ENCODE assay signal across 13 cellular contexts in the genomic region with DNA sequence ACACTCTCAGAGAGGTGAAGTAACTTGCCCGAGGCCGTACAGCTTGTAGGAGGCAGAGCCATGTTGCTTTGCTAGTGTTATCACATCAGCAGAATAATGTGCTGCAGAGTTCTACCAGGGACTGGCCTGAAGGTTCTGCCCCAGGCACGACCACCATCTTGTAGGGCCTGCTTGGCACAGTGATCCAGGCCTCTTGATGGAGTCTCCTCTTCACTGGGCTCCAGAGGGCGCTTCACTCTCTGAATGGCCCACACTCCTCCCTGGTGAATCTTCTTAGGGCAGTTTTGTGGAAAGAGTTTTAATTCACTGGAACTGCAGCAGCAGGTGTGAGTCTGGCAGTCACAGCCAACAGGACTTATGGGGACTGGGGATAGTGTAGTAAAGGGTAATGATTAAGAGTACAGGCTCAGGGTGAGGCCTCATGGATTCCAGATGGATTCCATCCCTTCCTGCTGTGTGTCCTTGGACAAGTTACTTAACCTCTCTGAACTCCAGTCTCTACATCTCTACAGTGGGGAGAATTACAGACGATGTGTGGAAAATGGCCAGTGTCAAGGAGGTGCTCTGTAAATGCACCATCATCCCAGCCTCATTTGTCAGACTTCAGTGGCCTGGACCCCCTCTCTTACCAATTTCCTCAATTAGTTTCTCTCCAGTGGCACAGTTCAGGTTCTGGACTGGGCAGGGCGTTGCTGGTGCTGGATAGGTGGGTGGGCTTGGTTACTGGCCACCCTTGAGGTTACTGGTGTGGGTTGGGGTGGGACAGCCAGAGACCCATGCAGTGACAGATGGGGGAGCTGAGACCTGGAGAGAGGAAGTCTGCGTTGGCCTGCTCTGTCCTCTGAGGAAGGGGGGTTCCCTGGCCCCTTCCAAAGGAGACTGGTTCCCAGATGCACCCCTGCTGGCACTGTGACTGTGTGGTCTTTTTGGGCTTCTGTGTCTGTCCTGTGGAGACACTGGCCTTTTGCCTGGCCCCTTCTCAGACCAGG. TPM values are rescaled to one million over a fixed set of nuclear protein-coding genes. Genes with fewer than 3 reads are reported as not detected.
DNase-seq lines count a peak whose midpoint lies in the region; ATAC-seq, FAIRE-seq and TF ChIP-seq lines count a peak whose summit lies in the region.
"Had no signal": no experiment of that assay in that cellular context is flagged by ENCODE, and none has a peak within 500 bp of the region (broad histone marks: within the 10 kb centered on the region; RNA-seq: fewer than 3 reads in every experiment).

No MANE protein-coding gene starts in this region.

- H3K4me2 ChIP-seq in keratinocyte (ENCODE audit: control insufficient read depth, extremely low read depth, insufficient read depth, low read depth, low read length), result no peak overlapping the region

- no peaks in the 10 kb centered on the region for H3K36me3 ChIP-seq in keratinocyte (ENCODE audit: control insufficient read depth in 2 of 2, extremely low read depth in 1 of 2, insufficient read depth in 2 of 2, low read length in 2 of 2)
- H3K36me3 ChIP-seq: upper lobe of right lung had no signal

- no peaks in the 10 kb centered on the region for H3K9me3 ChIP-seq in keratinocyte (ENCODE audit: control insufficient read depth, low read depth, low read length)
- H3K9me3 ChIP-seq: upper lobe of right lung had no signal

- FAIRE-seq in keratinocyte (lab: Jason Lieb, UNC), result peak; percentile 43
- FAIRE-seq: A204.1 had no signal

- H3K79me2 ChIP-seq in keratinocyte (ENCODE audit: control insufficient read depth, insufficient read depth, low read length), result no peaks in the 10 kb centered on the region

- peak; percentile 74 for ATAC-seq in SK-N-SH treated with all-trans-retinoic acid at 6 μM for 48 hours
- ATAC-seq: activated CD8-positive, alpha-beta T cell treated with anti-CD3 and anti-CD28 coated beads, Interleukin-2, amount 10 ng/mL, durations not matched to agents 7 days and 5 days; naive thymus-derived CD8-positive, alpha-beta T cell; upper lobe of right lung had no signal

- H3K9me1 ChIP-seq in keratinocyte (ENCODE audit: control insufficient read depth, extremely low read depth, insufficient read depth, low read length), result no peaks in the 10 kb centered on the region

- no peak overlapping the region for H3K9ac ChIP-seq in keratinocyte (ENCODE audit: control insufficient read depth, extremely low read depth, insufficient read depth, low read length)

- peak; percentile 23 for TF ChIP-seq CTCF in HFF-Myc (IDR thresholded peaks at IDR 0.05; ENCODE audit: low read depth, low read length, missing control alignments)
- peak; percentile 8 to 41 (median 36) for TF ChIP-seq CTCF in keratinocyte (optimal IDR thresholded peaks at IDR 0.05 in 1 of 3, IDR thresholded peaks at IDR 0.05 in 1 of 3, conservative IDR thresholded peaks at IDR 0.05 in 1 of 3; ENCODE audit: extremely low read depth in 1 of 3, insufficient read depth in 2 of 3, low read length in 3 of 3)

- H3K27me3 ChIP-seq in keratinocyte (ENCODE audit: control insufficient read depth, extremely low read depth, insufficient read depth, low read length), result peaks cover 10% of the 10 kb centered on the region

- no peaks in the 10 kb centered on the region for H3K4me1 ChIP-seq in keratinocyte (ENCODE audit: control insufficient read depth, extremely low read depth, insufficient read depth, low read length)
- H3K4me1 ChIP-seq: upper lobe of right lung had no signal

- DNase-seq in DMS53 (lab: John Stamatoyannopoulos, UW) (peak; percentile 21), DMS53 treated with DMSO at 0.1 percent for 48 hours (lab: John Stamatoyannopoulos, UW; ENCODE audit: unreplicated experiment) (no peak), HFF-Myc (ENCODE audit: extremely low read depth, low read depth) (no peak), keratinocyte (ENCODE audit: low read depth, low spot score) (no peak), amygdala (lab: John Stamatoyannopoulos, UW) (no peak)
- no peak for DNase-seq in activated CD4-positive, CD25-positive, alpha-beta regulatory T cell treated with anti-CD3 and anti-CD28 coated beads, Interleukin-2, amount 50 U/mL, for 72 hours
- DNase-seq in activated CD4-positive, alpha-beta T cell treated with anti-CD3 and anti-CD28 coated beads for 1 hour, result no peak
- DNase-seq: activated CD8-positive, alpha-beta T cell treated with anti-CD3 and anti-CD28 coated beads, Interleukin-2, amount 10 ng/mL, durations not matched to agents 7 days and 5 days; DMS79 treated with DMSO at 0.1 percent for 48 hours; upper lobe of right lung had no signal

- H2AFZ ChIP-seq in keratinocyte (ENCODE audit: control insufficient read depth, low read length), result no peak overlapping the region

- dilution Hi-C loops in keratinocyte (cut with MboI; ENCODE audit: extremely low pct_ligation_motif_present, low sequenced_read_pairs), result no loop called here

- H3K4me3 ChIP-seq in HFF-Myc (replicated peaks; ENCODE audit: low read depth, low read length) (no peak overlapping the region), keratinocyte (ENCODE audit: control insufficient read depth in 2 of 3, extremely low read depth in 1 of 3, insufficient read depth in 2 of 3, low read depth in 1 of 3, low read length in 3 of 3) (no peak overlapping the region)
- H3K4me3 ChIP-seq: upper lobe of right lung had no signal

- no peak overlapping the region for H3K27ac ChIP-seq in keratinocyte (ENCODE audit: control insufficient read depth, insufficient read depth, low read length)
- H3K27ac ChIP-seq: upper lobe of right lung had no signal

- no peaks in the 10 kb centered on the region for H4K20me1 ChIP-seq in keratinocyte (ENCODE audit: control insufficient read depth, extremely low read depth, insufficient read depth, low read length)

TF ChIP-seq in SK-N-SH treated with all-trans-retinoic acid at 6 μM for 48 hours, 23 proteins besides CTCF, POLR2A, EP300 and RAD21:
- TF ChIP-seq PPARA (CRISPR knock-in tag; IDR thresholded peaks at IDR 0.05; ENCODE audit: borderline replicate concordance) (no peak), ZNF70 (CRISPR knock-in tag; IDR thresholded peaks at IDR 0.05) (no peak), ZFP3 (CRISPR knock-in tag; IDR thresholded peaks at IDR 0.05) (no peak), RARB (CRISPR knock-in tag; IDR thresholded peaks at IDR 0.05) (no peak), TOX (CRISPR knock-in tag; IDR thresholded peaks at IDR 0.05; ENCODE audit: borderline replicate concordance) (no peak)
- TF ChIP-seq, protein P1, sequence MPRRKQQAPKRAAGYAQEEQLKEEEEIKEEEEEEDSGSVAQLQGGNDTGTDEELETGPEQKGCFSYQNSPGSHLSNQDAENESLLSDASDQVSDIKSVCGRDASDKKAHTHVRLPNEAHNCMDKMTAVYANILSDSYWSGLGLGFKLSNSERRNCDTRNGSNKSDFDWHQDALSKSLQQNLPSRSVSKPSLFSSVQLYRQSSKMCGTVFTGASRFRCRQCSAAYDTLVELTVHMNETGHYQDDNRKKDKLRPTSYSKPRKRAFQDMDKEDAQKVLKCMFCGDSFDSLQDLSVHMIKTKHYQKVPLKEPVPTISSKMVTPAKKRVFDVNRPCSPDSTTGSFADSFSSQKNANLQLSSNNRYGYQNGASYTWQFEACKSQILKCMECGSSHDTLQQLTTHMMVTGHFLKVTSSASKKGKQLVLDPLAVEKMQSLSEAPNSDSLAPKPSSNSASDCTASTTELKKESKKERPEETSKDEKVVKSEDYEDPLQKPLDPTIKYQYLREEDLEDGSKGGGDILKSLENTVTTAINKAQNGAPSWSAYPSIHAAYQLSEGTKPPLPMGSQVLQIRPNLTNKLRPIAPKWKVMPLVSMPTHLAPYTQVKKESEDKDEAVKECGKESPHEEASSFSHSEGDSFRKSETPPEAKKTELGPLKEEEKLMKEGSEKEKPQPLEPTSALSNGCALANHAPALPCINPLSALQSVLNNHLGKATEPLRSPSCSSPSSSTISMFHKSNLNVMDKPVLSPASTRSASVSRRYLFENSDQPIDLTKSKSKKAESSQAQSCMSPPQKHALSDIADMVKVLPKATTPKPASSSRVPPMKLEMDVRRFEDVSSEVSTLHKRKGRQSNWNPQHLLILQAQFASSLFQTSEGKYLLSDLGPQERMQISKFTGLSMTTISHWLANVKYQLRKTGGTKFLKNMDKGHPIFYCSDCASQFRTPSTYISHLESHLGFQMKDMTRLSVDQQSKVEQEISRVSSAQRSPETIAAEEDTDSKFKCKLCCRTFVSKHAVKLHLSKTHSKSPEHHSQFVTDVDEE (CRISPR knock-in tag; IDR thresholded peaks at IDR 0.05), result no peak
TF ChIP-seq in SK-N-SH treated with all-trans-retinoic acid at 6 μM for 48 hours: peak in this region for 0.

RNA-seq across cellular contexts. Expression of a gene that starts 45.9 kb away (rescaled TPM):
- polyA plus RNA-seq in keratinocyte, result not detected in 3 replicates
- polyA plus RNA-seq in keratinocyte (2011; ENCODE audit: low read depth), result not detected
- polyA plus RNA-seq in keratinocyte (2011; cell fraction: cytosol; rRNA removed), result not detected in 2 replicates
- not detected in 2 replicates for polyA plus RNA-seq in keratinocyte (2011; cell fraction: nucleus; rRNA removed)
- polyA plus RNA-seq in keratinocyte (2012; ENCODE audit: low replicate concordance), result not detected in 2 replicates
- polyA minus RNA-seq in keratinocyte, result not detected in 3 replicates
- not detected for polyA minus RNA-seq in keratinocyte (2011; cell fraction: cytosol; rRNA and poly(A)+ RNA removed)
- not detected in 2 replicates for polyA minus RNA-seq in keratinocyte (2011; cell fraction: nucleus; rRNA and poly(A)+ RNA removed)
